2 cellular contexts compared by ENCODE assay signal in the genomic region with DNA sequence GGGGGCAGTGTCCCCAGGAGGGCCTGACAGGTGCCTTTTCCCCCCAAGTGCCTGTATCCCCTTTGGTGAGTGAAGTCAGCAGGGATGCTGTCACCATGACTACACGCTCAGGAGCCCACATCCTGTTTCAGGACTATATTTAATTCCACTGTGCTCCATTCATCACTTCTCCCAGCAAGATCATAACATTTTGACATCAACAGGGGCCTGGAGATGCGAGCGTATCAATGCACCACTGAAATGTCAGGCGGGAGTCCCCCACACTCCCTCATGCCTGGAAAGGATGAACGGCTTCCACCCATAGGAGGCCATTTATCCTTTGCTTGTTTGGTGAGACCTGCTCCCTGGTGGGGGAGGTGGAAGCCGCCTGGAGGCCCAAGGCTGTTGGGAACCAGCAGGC.
TF ChIP-seq lines count a peak whose summit lies in the region.

No MANE protein-coding gene starts in this region.

TF ChIP-seq in H1, 55 proteins besides CTCF, POLR2A, EP300 and RAD21:
- TF ChIP-seq NANOG (IDR thresholded peaks at IDR 0.05; ENCODE audit: insufficient read depth, low read depth, low read length, poor library complexity, severe bottlenecking) (no peak), JUN (IDR thresholded peaks at IDR 0.05; ENCODE audit: low read depth, low read length) (no peak), CREB1 (IDR thresholded peaks at IDR 0.05) (no peak), HDAC2 (IDR thresholded peaks at IDR 0.05; ENCODE audit: borderline replicate concordance in 1 of 2, low read depth in 2 of 2, low read length in 2 of 2) (no peak)
TF ChIP-seq in H1: peak in this region for 0.

TF ChIP-seq in SK-N-SH, 30 proteins besides CTCF, POLR2A, EP300 and RAD21:
- TF ChIP-seq SMC3 (IDR thresholded peaks at IDR 0.05; ENCODE audit: low read depth, low read length) (no peak), TEAD4 (IDR thresholded peaks at IDR 0.05; ENCODE audit: borderline replicate concordance, insufficient read depth) (no peak), JUND (IDR thresholded peaks at IDR 0.05) (no peak), FOSL2 (IDR thresholded peaks at IDR 0.05; ENCODE audit: borderline replicate concordance, low read depth) (no peak), POLR2AphosphoS5 (IDR thresholded peaks at IDR 0.05; ENCODE audit: low read depth, low read length) (no peak), RCOR1 (IDR thresholded peaks at IDR 0.05; ENCODE audit: low read length) (no peak), GATA2 (CRISPR knock-in tag; IDR thresholded peaks at IDR 0.05) (no peak), FOXJ3 (CRISPR knock-in tag; IDR thresholded peaks at IDR 0.05) (no peak), TAF1 (IDR thresholded peaks at IDR 0.05; ENCODE audit: borderline replicate concordance, low read depth, low read length) (no peak)
- TF ChIP-seq, protein P1, sequence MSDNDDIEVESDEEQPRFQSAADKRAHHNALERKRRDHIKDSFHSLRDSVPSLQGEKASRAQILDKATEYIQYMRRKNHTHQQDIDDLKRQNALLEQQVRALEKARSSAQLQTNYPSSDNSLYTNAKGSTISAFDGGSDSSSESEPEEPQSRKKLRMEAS (IDR thresholded peaks at IDR 0.05; ENCODE audit: low read depth), result no peak
- TF ChIP-seq, protein P2, sequence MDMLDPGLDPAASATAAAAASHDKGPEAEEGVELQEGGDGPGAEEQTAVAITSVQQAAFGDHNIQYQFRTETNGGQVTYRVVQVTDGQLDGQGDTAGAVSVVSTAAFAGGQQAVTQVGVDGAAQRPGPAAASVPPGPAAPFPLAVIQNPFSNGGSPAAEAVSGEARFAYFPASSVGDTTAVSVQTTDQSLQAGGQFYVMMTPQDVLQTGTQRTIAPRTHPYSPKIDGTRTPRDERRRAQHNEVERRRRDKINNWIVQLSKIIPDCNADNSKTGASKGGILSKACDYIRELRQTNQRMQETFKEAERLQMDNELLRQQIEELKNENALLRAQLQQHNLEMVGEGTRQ (IDR thresholded peaks at IDR 0.05; ENCODE audit: borderline replicate concordance, low read depth, low read length), result no peak
- TF ChIP-seq, protein P3, sequence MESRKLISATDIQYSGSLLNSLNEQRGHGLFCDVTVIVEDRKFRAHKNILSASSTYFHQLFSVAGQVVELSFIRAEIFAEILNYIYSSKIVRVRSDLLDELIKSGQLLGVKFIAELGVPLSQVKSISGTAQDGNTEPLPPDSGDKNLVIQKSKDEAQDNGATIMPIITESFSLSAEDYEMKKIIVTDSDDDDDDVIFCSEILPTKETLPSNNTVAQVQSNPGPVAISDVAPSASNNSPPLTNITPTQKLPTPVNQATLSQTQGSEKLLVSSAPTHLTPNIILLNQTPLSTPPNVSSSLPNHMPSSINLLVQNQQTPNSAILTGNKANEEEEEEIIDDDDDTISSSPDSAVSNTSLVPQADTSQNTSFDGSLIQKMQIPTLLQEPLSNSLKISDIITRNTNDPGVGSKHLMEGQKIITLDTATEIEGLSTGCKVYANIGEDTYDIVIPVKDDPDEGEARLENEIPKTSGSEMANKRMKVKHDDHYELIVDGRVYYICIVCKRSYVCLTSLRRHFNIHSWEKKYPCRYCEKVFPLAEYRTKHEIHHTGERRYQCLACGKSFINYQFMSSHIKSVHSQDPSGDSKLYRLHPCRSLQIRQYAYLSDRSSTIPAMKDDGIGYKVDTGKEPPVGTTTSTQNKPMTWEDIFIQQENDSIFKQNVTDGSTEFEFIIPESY (IDR thresholded peaks at IDR 0.05; ENCODE audit: borderline replicate concordance, low read depth), result no peak
- TF ChIP-seq, protein P4, sequence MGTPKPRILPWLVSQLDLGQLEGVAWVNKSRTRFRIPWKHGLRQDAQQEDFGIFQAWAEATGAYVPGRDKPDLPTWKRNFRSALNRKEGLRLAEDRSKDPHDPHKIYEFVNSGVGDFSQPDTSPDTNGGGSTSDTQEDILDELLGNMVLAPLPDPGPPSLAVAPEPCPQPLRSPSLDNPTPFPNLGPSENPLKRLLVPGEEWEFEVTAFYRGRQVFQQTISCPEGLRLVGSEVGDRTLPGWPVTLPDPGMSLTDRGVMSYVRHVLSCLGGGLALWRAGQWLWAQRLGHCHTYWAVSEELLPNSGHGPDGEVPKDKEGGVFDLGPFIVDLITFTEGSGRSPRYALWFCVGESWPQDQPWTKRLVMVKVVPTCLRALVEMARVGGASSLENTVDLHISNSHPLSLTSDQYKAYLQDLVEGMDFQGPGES (IDR thresholded peaks at IDR 0.05; ENCODE audit: low read depth, low read length), result no peak
